In genomic region chrX:120244395-120244734, GRCh38 we compare ENCODE assay signal across 8 cellular contexts. TPM values are rescaled to one million over a fixed set of nuclear protein-coding genes. Genes with fewer than 3 reads are reported as not detected.
DNase-seq lines count a peak whose midpoint lies in the region; ATAC-seq and TF ChIP-seq lines count a peak whose summit lies in the region.

No MANE protein-coding gene starts in this region.

- H3K4me2 ChIP-seq in BLaER1, result peak overlapping the region; percentile 70

- H3K4me3 ChIP-seq in BLaER1 (peak overlapping the region; percentile 73), iPS-20b (ENCODE audit: low read length) (peak overlapping the region; percentile 78)

- H3K9ac ChIP-seq in BLaER1 (peak overlapping the region; percentile 76), iPS-20b (ENCODE audit: low read depth, low read length) (peak overlapping the region; percentile 84; the same call in 1 of the 2 replicates)

- peak overlapping the region; percentile 50; the same call in 1 of the 2 replicates for H3K27ac ChIP-seq in BLaER1
- H3K27ac ChIP-seq in iPS-20b (ENCODE audit: low read length), result no peak overlapping the region
- peak overlapping the region; percentile 17 for H3K27ac ChIP-seq in temporal lobe (ENCODE audit: low read depth, low read length)

- H3K9me3 ChIP-seq in BLaER1, result no peaks in the 10 kb centered on the region
- H3K9me3 ChIP-seq in iPS-20b (ENCODE audit: insufficient read depth, low read depth, low read length), result no peaks in the 10 kb centered on the region

- H3K36me3 ChIP-seq in BLaER1 (no peaks in the 10 kb centered on the region), iPS-20b (ENCODE audit: insufficient read depth, low read depth, low read length) (no peaks in the 10 kb centered on the region)

- H3K27me3 ChIP-seq in BLaER1, result no peaks in the 10 kb centered on the region
- H3K27me3 ChIP-seq in iPS-20b (ENCODE audit: insufficient read depth, low read length), result peaks cover 29% of the 10 kb centered on the region

- H4K20me1 ChIP-seq in BLaER1, result no peaks in the 10 kb centered on the region

- DNase-seq in HFFc6 (no peak), GDM1 (lab: John Stamatoyannopoulos, UW) (no peak), NCI-H82 treated with DMSO at 0.1 percent for 48 hours (lab: John Stamatoyannopoulos, UW; ENCODE audit: unreplicated experiment) (no peak)

- ATAC-seq in activated T-helper 17 cell treated with anti-CD3 and anti-CD28 coated beads, Interleukin-2, amount 50 U/mL, for 72 hours (replicated peaks), result peak; percentile 41
- no peak for ATAC-seq in HG03108 (IDR thresholded peaks at IDR 0.05; ENCODE audit: unreplicated experiment)

- H3K9me3 Mint-ChIP-seq in HFFc6, result no peaks in the 10 kb centered on the region
- no peaks in the 10 kb centered on the region for H3K9me3 Mint-ChIP-seq in activated T-helper 17 cell treated with anti-CD3 and anti-CD28 coated beads, Interleukin-2, amount 50 U/mL, for 72 hours

- peaks cover 5% of the 10 kb centered on the region; the same call in 1 of the 2 replicates for H3K27me3 Mint-ChIP-seq in HFFc6 (ENCODE audit: insufficient read depth)
- H3K27me3 Mint-ChIP-seq in activated T-helper 17 cell treated with anti-CD3 and anti-CD28 coated beads, Interleukin-2, amount 50 U/mL, for 72 hours, result no peaks in the 10 kb centered on the region

- H3K4me1 Mint-ChIP-seq in HFFc6 (ENCODE audit: low read depth), result peaks cover 10% of the 10 kb centered on the region
- peaks cover 5% of the 10 kb centered on the region for H3K4me1 Mint-ChIP-seq in activated T-helper 17 cell treated with anti-CD3 and anti-CD28 coated beads, Interleukin-2, amount 50 U/mL, for 72 hours

- no peak for TF ChIP-seq CTCF in HFFc6 (IDR thresholded peaks at IDR 0.05)

- H3K36me3 Mint-ChIP-seq in HFFc6 (ENCODE audit: low read depth), result no peaks in the 10 kb centered on the region
- peaks cover under 1% of the 10 kb centered on the region for H3K36me3 Mint-ChIP-seq in activated T-helper 17 cell treated with anti-CD3 and anti-CD28 coated beads, Interleukin-2, amount 50 U/mL, for 72 hours (ENCODE audit: low read depth)

- H3K4me3 Mint-ChIP-seq in HFFc6, result peak overlapping the region; percentile 98
- peak overlapping the region; percentile 92 for H3K4me3 Mint-ChIP-seq in activated T-helper 17 cell treated with anti-CD3 and anti-CD28 coated beads, Interleukin-2, amount 50 U/mL, for 72 hours

- peak overlapping the region; percentile 94 for H3K27ac Mint-ChIP-seq in HFFc6
- H3K27ac Mint-ChIP-seq in activated T-helper 17 cell treated with anti-CD3 and anti-CD28 coated beads, Interleukin-2, amount 50 U/mL, for 72 hours, result peak overlapping the region; percentile 95

- H3K4me1 ChIP-seq in BLaER1 (peaks cover 13% of the 10 kb centered on the region), iPS-20b (ENCODE audit: insufficient read depth, low read length) (no peaks in the 10 kb centered on the region; the same call in 1 of the 2 replicates)

RNA-seq across cellular contexts. Expression of gene ZBTB33, which starts 6.2 kb away (rescaled TPM):
- 10 to 100 TPM in 3 of 6 experiments, 1 to 10 TPM in 3; 7.4 to 11.4 (median 10.1) TPM for total RNA-seq in HFFc6 (2021; fragmentation: NEBNext Ultra II Directional; extraction: Animal tissue kit (Norgen Biotek cat#: 25700))
- total RNA-seq in activated T-helper 17 cell treated with anti-CD3 and anti-CD28 coated beads, Interleukin-2, amount 50 U/mL, for 72 hours, result 10 to 100 TPM; 14.4 to 14.7 TPM
- 33.7 TPM for total RNA-seq in temporal lobe
